Comparison of ENCODE assay signal across 15 cellular contexts in genomic region chr3:37223084-37223975, GRCh38. TPM values are rescaled to one million over a fixed set of nuclear protein-coding genes. Genes with fewer than 3 reads are reported as not detected.
DNase-seq lines count a peak whose midpoint lies in the region; ATAC-seq and TF ChIP-seq lines count a peak whose summit lies in the region.
"Had no signal": no experiment of that assay in that cellular context is flagged by ENCODE, and none has a peak within 500 bp of the region (broad histone marks: within the 10 kb centered on the region; RNA-seq: fewer than 3 reads in every experiment).

No MANE protein-coding gene starts in this region.

- peak; percentile 69 for DNase-seq in Caki2 (ENCODE audit: low read depth)
- DNase-seq in HuH-7 (ENCODE audit: low spot score) = peak; percentile 46
- DNase-seq in SKM-1 treated with dmso at 0.1 percent for 144 hours (lab: John Stamatoyannopoulos, UW; ENCODE audit: unreplicated experiment) = peak; percentile 60
- no peak for DNase-seq in left colon
- DNase-seq in epidermal melanocyte (ENCODE audit: insufficient read length, low spot score) = no peak
- DNase-seq in erythroblast (lab: John Stamatoyannopoulos, UW) = no peak
- DNase-seq: activated CD4-positive, CD25-positive, alpha-beta regulatory T cell; aorta; dorsolateral prefrontal cortex; naive B cell; NCI-H1694; NCI-H748 treated with DMSO at 0.1 percent for 48 hours had no signal

- in situ Hi-C loops in Caki2 (cut with HindIII; ENCODE audit: low pct_unique_long_range_greater_than_20kb, low sequenced_read_pairs) = no loop called here

- peak; percentile 33 for ATAC-seq in left colon
- ATAC-seq in HG02571 (IDR thresholded peaks at IDR 0.05; ENCODE audit: unreplicated experiment) = no peak
- no peak for ATAC-seq in HG02840 (IDR thresholded peaks at IDR 0.05; ENCODE audit: low FRiP score, unreplicated experiment)
- ATAC-seq: sciatic nerve had no signal

- no peak for TF ChIP-seq POLR2A in erythroblast (IDR thresholded peaks at IDR 0.05; ENCODE audit: low read length)

- intact Hi-C loops in left colon (cut with DNase I, micrococcal nuclease) = no loop called here

RNA-seq across cellular contexts. Expression of gene GOLGA4, which starts 19.7 kb away (rescaled TPM):
- total RNA-seq in Caki2 (2014; rRNA removed; shearing (Covaris generic); ENCODE audit: low replicate concordance) = 11.3 and 14.1 TPM in 2 replicates
- 100 to 1,000 TPM in 1 of 2 donors, 10 to 100 TPM in 1; 96.1 to 122 TPM for total RNA-seq in left colon

RNA-seq across cellular contexts. Expression of gene LRRFIP2, which starts 48.9 kb away (rescaled TPM):
- 16.2 and 16.9 TPM in 2 replicates for total RNA-seq in Caki2 (2014; rRNA removed; shearing (Covaris generic); ENCODE audit: low replicate concordance)
- total RNA-seq in left colon = 100 to 1,000 TPM; 108 to 120 TPM

Comparison
In these comparisons a context has a peak if more than half of its experiments do, and no peak if none do; other contexts are left out.
1. DNase-seq: peak in Caki2 (single experiment), HuH-7 (single experiment) and SKM-1 treated with dmso at 0.1 percent for 144 hours (single experiment); none in left colon (0 of 2), epidermal melanocyte (single experiment) and erythroblast (0 of 2).